15 cellular contexts compared by ENCODE assay signal in genomic region chr12:111728795-111729194, GRCh38. TPM values are rescaled to one million over a fixed set of nuclear protein-coding genes. Genes with fewer than 3 reads are reported as not detected.
A peak's percentile ranks its signal among the peaks of the same experiment; 100 is the strongest.
DNase-seq lines count a peak whose midpoint lies in the region; ATAC-seq and TF ChIP-seq lines count a peak whose summit lies in the region.
"Had no signal": no experiment of that assay in that cellular context is flagged by ENCODE, and none has a peak within 500 bp of the region (broad histone marks: within the 10 kb centered on the region; RNA-seq: fewer than 3 reads in every experiment).

No MANE protein-coding gene starts in this region.

- no peaks in the 10 kb centered on the region for H3K79me2 ChIP-seq in trophoblast cell (ENCODE audit: control insufficient read depth, insufficient read depth, low read length, poor library complexity)

- H3K14ac ChIP-seq in IMR-90 (replicated peaks; ENCODE audit: low read depth, low read length), result no peak overlapping the region
- H3K14ac ChIP-seq in trophoblast cell (ENCODE audit: low read length), result no peak overlapping the region

- intact Hi-C loops in IMR-90 (cut with micrococcal nuclease), result no loop called here
- intact Hi-C loops in lower lobe of right lung (cut with DNase I), result no loop called here

- no CpG with 5 or more reads among the region's 2 CpGs for WGBS in IMR-90 (ENCODE audit: extremely low coverage in 2 of 2, insufficient read length in 1 of 2), 2 experiments
- WGBS in trophoblast cell (ENCODE audit: extremely low coverage, insufficient coverage, insufficient read length), result no CpG with 5 or more reads among the region's 2 CpGs

- H4K91ac ChIP-seq in IMR-90 (ENCODE audit: insufficient read depth, low read depth, low read length), result no peak overlapping the region
- no peak overlapping the region for H4K91ac ChIP-seq in trophoblast cell (ENCODE audit: low read depth, low read length)

- no peak for TF ChIP-seq POLR2A in IMR-90 (IDR thresholded peaks at IDR 0.05; ENCODE audit: low read depth, low read length)

- H3K4me3 ChIP-seq in IMR-90 (ENCODE audit: insufficient read depth, low read depth, low read length), result no peak overlapping the region
- no peak overlapping the region for H3K4me3 ChIP-seq in lower lobe of right lung
- H3K4me3 ChIP-seq in trophoblast cell (ENCODE audit: low read depth, low read length), result no peak overlapping the region
- H3K4me3 ChIP-seq: A549 had no signal

- TF ChIP-seq RAD21 in IMR-90 (IDR thresholded peaks at IDR 0.05; ENCODE audit: low read length), result no peak

- no peaks in the 10 kb centered on the region for H3K27me3 Mint-ChIP-seq in WTC11 (ENCODE audit: low read depth)
- H3K27me3 Mint-ChIP-seq: CD8-positive, alpha-beta memory T cell; IgD-negative memory B cell had no signal

- H2AFZ ChIP-seq in IMR-90 (replicated peaks; ENCODE audit: low read length, poor library complexity) (no peak overlapping the region), trophoblast cell (ENCODE audit: insufficient read depth, low read length, poor library complexity) (no peak overlapping the region)

- ATAC-seq in IMR-90 (ENCODE audit: low read depth) (peak; percentile 27; the same call in 1 of the 2 replicates), WTC11 (peak; percentile 32), lower lobe of right lung (peak; percentile 64 to 83)

- H2BK5ac ChIP-seq in IMR-90 (ENCODE audit: low read depth, low read length, poor library complexity, severe bottlenecking), result no peak overlapping the region
- H2BK5ac ChIP-seq in trophoblast cell (ENCODE audit: low read depth, low read length, poor library complexity), result no peak overlapping the region

- no peaks in the 10 kb centered on the region; the same call in 1 of the 2 replicates for H3K9me1 ChIP-seq in IMR-90 (ENCODE audit: insufficient read depth, low read length)

- no peak overlapping the region for H2BK20ac ChIP-seq in IMR-90 (ENCODE audit: low read depth, low read length)

- H2AK9ac ChIP-seq in IMR-90 (replicated peaks; ENCODE audit: low read depth, low read length, poor library complexity), result no peak overlapping the region

- dilution Hi-C loops in IMR-90 (cut with HindIII; ENCODE audit: low sequenced_read_pairs, unreplicated experiment), result no loop called here

- H2BK120ac ChIP-seq in IMR-90 (ENCODE audit: low read depth, low read length) (no peak overlapping the region), trophoblast cell (ENCODE audit: insufficient read depth, low read length, poor library complexity) (no peak overlapping the region)

- H2AK5ac ChIP-seq in IMR-90 (ENCODE audit: low read depth, low read length), result no peak overlapping the region
- H2AK5ac ChIP-seq in trophoblast cell (ENCODE audit: low read length), result no peak overlapping the region

- peaks cover 43% of the 10 kb centered on the region for H3K36me3 Mint-ChIP-seq in WTC11

- H3K27me3 ChIP-seq in IMR-90 (ENCODE audit: control insufficient read depth, insufficient read depth, low read length), result no peaks in the 10 kb centered on the region
- no peaks in the 10 kb centered on the region for H3K27me3 ChIP-seq in lower lobe of right lung (ENCODE audit: low read depth)
- H3K27me3 ChIP-seq in trophoblast cell (ENCODE audit: insufficient read depth, low read length), result no peaks in the 10 kb centered on the region

- POLR2A ChIA-PET in IMR-90 (lab: Charles Lee; ENCODE audit: unreplicated experiment), result no interaction called here
- POLR2A ChIA-PET in WTC11 (lab: Charles Lee), result interaction anchor here (0.6 to 1.0 kb wide), 2 partner anchors 19 to 43 kb away, joined by 3 read pairs; partner anchors contain the start of genes ACAD10 and BRAP

- H2BK15ac ChIP-seq in IMR-90 (ENCODE audit: low read depth, low read length), result no peak overlapping the region

- H4K12ac ChIP-seq in trophoblast cell (ENCODE audit: low read depth, low read length), result no peak overlapping the region

- no peak overlapping the region for H3K4me3 Mint-ChIP-seq in WTC11
- H3K4me3 Mint-ChIP-seq: CD14-positive monocyte; CD8-positive, alpha-beta memory T cell; H9; IgD-negative memory B cell had no signal

- 0 out of 2 replicates have a peak, but pooled peaks cover 6% of the 10 kb centered on the region for H3K9me3 Mint-ChIP-seq in WTC11
- H3K9me3 Mint-ChIP-seq: CD8-positive, alpha-beta memory T cell; IgD-negative memory B cell had no signal

- CTCF ChIA-PET in IMR-90 (lab: Yijun Ruan, JAX), result no interaction called here
- CTCF ChIA-PET in WTC11 (lab: Charles Lee), result interaction anchor here (1.3 kb wide), 1 partner anchor 36 kb away, joined by 3 read pairs; no protein-coding TSS in a partner anchor

- H3K27ac Mint-ChIP-seq in WTC11, result no peak overlapping the region
- H3K27ac Mint-ChIP-seq: CD14-positive monocyte; CD8-positive, alpha-beta memory T cell; IgD-negative memory B cell had no signal

- in situ Hi-C loops in IMR-90 (cut with MboI; ENCODE audit: low sequenced_read_pairs), result no loop called here

- no peak overlapping the region for H3K56ac ChIP-seq in IMR-90 (ENCODE audit: extremely low read depth, insufficient read depth, low read length)

- H3K4me1 Mint-ChIP-seq in WTC11, result no peaks in the 10 kb centered on the region
- H3K4me1 Mint-ChIP-seq: CD14-positive monocyte; CD8-positive, alpha-beta memory T cell had no signal

- H2BK12ac ChIP-seq in trophoblast cell (ENCODE audit: low read length), result no peak overlapping the region

- no peak for DNase-seq in IMR-90
- no peak for DNase-seq in WTC11 (ENCODE audit: low spot score)
- DNase-seq in lower lobe of right lung, result no peak
- DNase-seq in trophoblast cell, result no peak
- DNase-seq in GM19240 (ENCODE audit: insufficient read length, low spot score), result no peak
- no peak for DNase-seq in NCI-H1048 (lab: John Stamatoyannopoulos, UW)
- DNase-seq: Caco-2; CD8-positive, alpha-beta memory T cell; DND-41; GF-D8; GOT3; H9 had no signal

- no TSS peak for BruUV-seq in IMR-90 (replicated peaks; lab: Mats Ljungman, UMichigan)

- H4K5ac ChIP-seq in IMR-90 (ENCODE audit: low read depth, low read length), result no peak overlapping the region

- no peak overlapping the region for H3K9ac ChIP-seq in IMR-90 (ENCODE audit: low read depth, low read length)
- H3K9ac ChIP-seq in trophoblast cell (ENCODE audit: low read length), result no peak overlapping the region

- H3K27ac ChIP-seq in IMR-90 (ENCODE audit: insufficient read depth, low read length) (no peak overlapping the region), lower lobe of right lung (no peak overlapping the region), trophoblast cell (ENCODE audit: low read depth, low read length) (no peak overlapping the region)
- H3K27ac ChIP-seq: A549 had no signal

- H3K4me2 ChIP-seq in IMR-90 (ENCODE audit: low read depth, low read length), result no peak overlapping the region
- no peak overlapping the region for H3K4me2 ChIP-seq in trophoblast cell (ENCODE audit: low read length)
- H3K4me2 ChIP-seq: A549 had no signal

- no peaks in the 10 kb centered on the region for H3K9me3 ChIP-seq in IMR-90 (ENCODE audit: control insufficient read depth, insufficient read depth, low read length)
- H3K9me3 ChIP-seq in lower lobe of right lung, result no peaks in the 10 kb centered on the region
- H3K9me3 ChIP-seq in trophoblast cell (ENCODE audit: insufficient read depth, low read depth, low read length), result no peaks in the 10 kb centered on the region
- H3K9me3 ChIP-seq: A549, Caco-2 had no signal

- H3K79me1 ChIP-seq in IMR-90 (ENCODE audit: low read depth in 1 of 2, low read length in 2 of 2) (no peaks in the 10 kb centered on the region), trophoblast cell (ENCODE audit: low read length) (no peaks in the 10 kb centered on the region)

- H4K20me1 ChIP-seq in IMR-90 (ENCODE audit: insufficient read depth, low read length), result no peaks in the 10 kb centered on the region

- H3K4ac ChIP-seq in IMR-90 (ENCODE audit: low read depth, low read length) (no peak overlapping the region), trophoblast cell (ENCODE audit: low read depth, low read length) (no peak overlapping the region)

- H3K36me3 ChIP-seq in IMR-90 (ENCODE audit: control insufficient read depth, insufficient read depth, low read length), result peaks cover 33% of the 10 kb centered on the region
- peaks cover 67% of the 10 kb centered on the region for H3K36me3 ChIP-seq in lower lobe of right lung
- H3K36me3 ChIP-seq in trophoblast cell (ENCODE audit: control insufficient read depth in 1 of 2, insufficient read depth in 2 of 2, low read length in 2 of 2), result peaks cover 5 to 20% of the 10 kb centered on the region in 2 experiments

- TF ChIP-seq CTCF in IMR-90 (conservative IDR thresholded peaks at IDR 0.05; ENCODE audit: low read depth, low read length) (no peak), WTC11 (IDR thresholded peaks at IDR 0.05) (no peak), lower lobe of right lung (IDR thresholded peaks at IDR 0.05) (no peak)

- H3K23ac ChIP-seq in IMR-90 (ENCODE audit: low read depth, low read length) (no peak overlapping the region), trophoblast cell (ENCODE audit: low read length) (no peak overlapping the region)

- H3K18ac ChIP-seq in IMR-90 (ENCODE audit: low read depth, low read length) (no peak overlapping the region), trophoblast cell (ENCODE audit: low read length) (no peak overlapping the region)

- H3K4me1 ChIP-seq in IMR-90 (ENCODE audit: control insufficient read depth, insufficient read depth, low read length) (no peaks in the 10 kb centered on the region), lower lobe of right lung (no peaks in the 10 kb centered on the region), trophoblast cell (ENCODE audit: control insufficient read depth in 1 of 2, insufficient read depth in 2 of 2, low read length in 2 of 2) (no peaks in the 10 kb centered on the region)
- H3K4me1 ChIP-seq: A549, Caco-2 had no signal

- H4K8ac ChIP-seq in IMR-90 (ENCODE audit: low read depth in 2 of 2, low read length in 2 of 2), result no peak overlapping the region
- H4K8ac ChIP-seq in trophoblast cell (ENCODE audit: low read depth, low read length), result no peak overlapping the region

RNA-seq across cellular contexts. Expression of gene ALDH2, which starts 37.9 kb away (rescaled TPM):
- total RNA-seq in IMR-90 (2012; rRNA removed), result 12.5 and 16.0 TPM in 2 replicates
- 35.0 and 41.2 TPM in 2 replicates for polyA plus RNA-seq in IMR-90 (2012; rRNA removed)
- polyA plus RNA-seq in IMR-90 (2012; cell fraction: cytosol; rRNA removed), result 37.5 and 51.0 TPM in 2 replicates
- 30.0 and 30.5 TPM in 2 replicates for polyA plus RNA-seq in IMR-90 (2012; cell fraction: nucleus; rRNA removed; ENCODE audit: low replicate concordance)
- total RNA-seq in WTC11 (2021), result 32.6 to 36.7 TPM (median 36.7 TPM) in 3 replicates
- 499 TPM for total RNA-seq in lower lobe of right lung
- 31.9 and 35.0 TPM in 2 replicates for polyA plus RNA-seq in trophoblast cell (2013)

RNA-seq across cellular contexts. Expression of gene ACAD10, which starts 42.9 kb away (rescaled TPM):
- 12.4 and 13.3 TPM in 2 replicates for total RNA-seq in IMR-90 (2012; rRNA removed)
- polyA plus RNA-seq in IMR-90 (2012; rRNA removed), result 20.7 and 21.0 TPM in 2 replicates
- 7.5 and 12.1 TPM in 2 replicates for polyA plus RNA-seq in IMR-90 (2012; cell fraction: cytosol; rRNA removed)
- polyA plus RNA-seq in IMR-90 (2012; cell fraction: nucleus; rRNA removed; ENCODE audit: low replicate concordance), result 55.8 and 93.4 TPM in 2 replicates
- 29.1 to 37.5 TPM (median 37.1 TPM) in 3 replicates for total RNA-seq in WTC11 (2021)
- 24.0 TPM for total RNA-seq in lower lobe of right lung
- 13.5 and 14.1 TPM in 2 replicates for polyA plus RNA-seq in trophoblast cell (2013)

RNA-seq across cellular contexts. Expression of gene BRAP, which starts 43.0 kb away (rescaled TPM):
- 17.2 and 23.6 TPM in 2 replicates for total RNA-seq in IMR-90 (2012; rRNA removed)
- 9.6 and 10.3 TPM in 2 replicates for polyA plus RNA-seq in IMR-90 (2012; rRNA removed)
- 4.2 and 9.8 TPM in 2 replicates for polyA plus RNA-seq in IMR-90 (2012; cell fraction: cytosol; rRNA removed)
- polyA plus RNA-seq in IMR-90 (2012; cell fraction: nucleus; rRNA removed; ENCODE audit: low replicate concordance), result 3.1 and 9.2 TPM in 2 replicates
- 17.3 to 18.3 TPM (median 18.1 TPM) in 3 replicates for total RNA-seq in WTC11 (2021)
- 16.7 TPM for total RNA-seq in lower lobe of right lung
- polyA plus RNA-seq in trophoblast cell (2013), result 17.1 and 17.6 TPM in 2 replicates

Comparison
In these comparisons a context has a peak if more than half of its experiments do, and no peak if none do; other contexts are left out.
1. RNA of gene ALDH2, which starts 37.9 kb away (total RNA-seq): 499 TPM in lower lobe of right lung (single experiment); 32.6 to 36.7 TPM in WTC11 and 12.5 to 16.0 TPM in IMR-90; every median in the first group is over 10 times any median in the second.
2. Peak in every context shown above with its lines, with median percentiles within 50 percentile points of each other: ATAC-seq.